Comparison of ENCODE assay signal across 8 cellular contexts in genomic region chr19:1651548-1652394, GRCh38. TPM values are rescaled to one million over a fixed set of nuclear protein-coding genes. Genes with fewer than 3 reads are reported as not detected.
DNase-seq lines count a peak whose midpoint lies in the region; ATAC-seq and TF ChIP-seq lines count a peak whose summit lies in the region.

No MANE protein-coding gene starts in this region.

- H2AFZ ChIP-seq in OCI-LY3 (ENCODE audit: low read depth, low read length) = no peak overlapping the region

- H3K4me3 ChIP-seq in OCI-LY3 (ENCODE audit: low read length) = peak overlapping the region; percentile 83
- peak overlapping the region; percentile 52 to 92 for H3K4me3 ChIP-seq in right atrium auricular region
- peak overlapping the region; percentile 68 to 85 (median 69) for H3K4me3 ChIP-seq in gastrocnemius medialis

- DNase-seq in NCI-H1417 (lab: John Stamatoyannopoulos, UW) (peak; percentile 28 to 78 (median 72)), NCI-H1417 treated with DMSO at 0.1 percent for 48 hours (lab: John Stamatoyannopoulos, UW) (no peak), right atrium auricular region (ENCODE audit: low spot score) (no peak), gastrocnemius medialis (no peak), SIG-M5 treated with dmso at 0.1 percent for 504 hours (lab: John Stamatoyannopoulos, UW; ENCODE audit: unreplicated experiment) (no peak)

- H3K4me1 ChIP-seq in OCI-LY3 (ENCODE audit: low read length) (peaks cover 35% of the 10 kb centered on the region), right atrium auricular region (peaks cover 0 to 20% of the 10 kb centered on the region in 2 donors), gastrocnemius medialis (peaks cover 11% of the 10 kb centered on the region in 2 donors)

- no peaks in the 10 kb centered on the region for H3K9me3 Mint-ChIP-seq in activated naive CD4-positive, alpha-beta T cell treated with anti-CD3 and anti-CD28 coated beads, Interleukin-2, amount 50 U/mL, for 24 hours

- no peaks in the 10 kb centered on the region for H3K36me3 Mint-ChIP-seq in activated naive CD4-positive, alpha-beta T cell treated with anti-CD3 and anti-CD28 coated beads, Interleukin-2, amount 50 U/mL, for 24 hours

- H3K27ac ChIP-seq in OCI-LY3 (ENCODE audit: low read length) (peak overlapping the region; percentile 79), right atrium auricular region (peak overlapping the region; percentile 3 to 75), gastrocnemius medialis (peak overlapping the region; percentile 37 to 69 (median 57))

- H3K79me2 ChIP-seq in OCI-LY3 (ENCODE audit: low read length) = peaks cover 55% of the 10 kb centered on the region

- peak overlapping the region; percentile 82 for H3K4me2 ChIP-seq in OCI-LY3 (ENCODE audit: low read length)

- H3K27me3 ChIP-seq in OCI-LY3 (ENCODE audit: low read depth, low read length) (no peaks in the 10 kb centered on the region), right atrium auricular region (no peaks in the 10 kb centered on the region), gastrocnemius medialis (no peaks in the 10 kb centered on the region)

- no peaks in the 10 kb centered on the region for H3K9me3 ChIP-seq in OCI-LY3 (ENCODE audit: insufficient read depth, low read length)
- no peaks in the 10 kb centered on the region for H3K9me3 ChIP-seq in right atrium auricular region
- no peaks in the 10 kb centered on the region for H3K9me3 ChIP-seq in gastrocnemius medialis

- peak overlapping the region; percentile 90 for H3K9ac ChIP-seq in OCI-LY3 (ENCODE audit: low read length)

- intact Hi-C loops in gastrocnemius medialis (cut with DNase I; ENCODE audit: low total_unique reads) = loop anchor here (1.0 to 5.0 kb wide), 5 partner anchors 46 to 855 kb away; partner anchors contain the start of genes ADAMTSL5, MBD3, PTBP1 and UQCR11

- H3K27me3 Mint-ChIP-seq in activated naive CD4-positive, alpha-beta T cell treated with anti-CD3 and anti-CD28 coated beads, Interleukin-2, amount 50 U/mL, for 24 hours = no peaks in the 10 kb centered on the region

- TF ChIP-seq CTCF in OCI-LY3 (IDR thresholded peaks at IDR 0.05; ENCODE audit: low read depth, low read length) = no peak
- TF ChIP-seq CTCF in right atrium auricular region (IDR thresholded peaks at IDR 0.05) = peak in 1 of 2 donors; percentile 25
- no peak for TF ChIP-seq CTCF in gastrocnemius medialis (IDR thresholded peaks at IDR 0.05 in 4 of 5, conservative IDR thresholded peaks at IDR 0.05 in 1 of 5)

- no peak for TF ChIP-seq POLR2A in gastrocnemius medialis (IDR thresholded peaks at IDR 0.05)

- peaks cover 42% of the 10 kb centered on the region for H4K20me1 ChIP-seq in OCI-LY3 (ENCODE audit: insufficient read depth, low read length)

- H3K36me3 ChIP-seq in OCI-LY3 (replicated peaks; ENCODE audit: low read depth, low read length) = peaks cover 26% of the 10 kb centered on the region
- H3K36me3 ChIP-seq in right atrium auricular region = no peaks in the 10 kb centered on the region
- no peaks in the 10 kb centered on the region for H3K36me3 ChIP-seq in gastrocnemius medialis

- peak overlapping the region; percentile 96 for H3K27ac Mint-ChIP-seq in activated naive CD4-positive, alpha-beta T cell treated with anti-CD3 and anti-CD28 coated beads, Interleukin-2, amount 50 U/mL, for 24 hours

- H3K4me3 Mint-ChIP-seq in activated naive CD4-positive, alpha-beta T cell treated with anti-CD3 and anti-CD28 coated beads, Interleukin-2, amount 50 U/mL, for 24 hours = peak overlapping the region; percentile 93

- ATAC-seq in gastrocnemius medialis (peak in 1 of 2 donors; percentile 19), HG03460 (IDR thresholded peaks at IDR 0.05; ENCODE audit: unreplicated experiment) (no peak)

- in situ Hi-C loops in gastrocnemius medialis (cut with MboI; ENCODE audit: low sequenced_read_pairs in 4 of 4) = loop anchor here in 1 of 4 donors (10.0 kb wide), 1 partner anchor 47 kb away; the partner anchor contains the start of gene UQCR11

- peaks cover 16% of the 10 kb centered on the region for H3K4me1 Mint-ChIP-seq in activated naive CD4-positive, alpha-beta T cell treated with anti-CD3 and anti-CD28 coated beads, Interleukin-2, amount 50 U/mL, for 24 hours

RNA-seq across cellular contexts. Expression of gene TCF3, which starts 0.6 kb away (rescaled TPM):
- total RNA-seq in right atrium auricular region = 10 to 100 TPM; 18.5 to 28.7 TPM
- 10 to 100 TPM; 22.0 to 58.6 (median 42.5) TPM for total RNA-seq in gastrocnemius medialis

RNA-seq across cellular contexts. Expression of gene UQCR11, which starts 46.5 kb away (rescaled TPM):
- total RNA-seq in right atrium auricular region (100 to 1,000 TPM; 172 to 191 TPM), gastrocnemius medialis (100 to 1,000 TPM; 106 to 173 (median 154) TPM)

RNA-seq across cellular contexts. Expression of gene MBD3, which starts 59.1 kb away (rescaled TPM):
- total RNA-seq in right atrium auricular region (10 to 100 TPM; 64.3 to 86.8 TPM), gastrocnemius medialis (100 to 1,000 TPM in 2 of 4 donors, 10 to 100 TPM in 2; 66.9 to 147 (median 118) TPM)

Comparison
In these comparisons a context has a peak if more than half of its experiments do, and no peak if none do; other contexts are left out.
1. DNase-seq: peak in NCI-H1417 (3 of 3); none in NCI-H1417 treated with DMSO at 0.1 percent for 48 hours (single experiment), right atrium auricular region (single experiment), gastrocnemius medialis (0 of 2) and SIG-M5 treated with dmso at 0.1 percent for 504 hours (single experiment).
2. Peak in every context shown above with its lines, with median percentiles within 50 percentile points of each other: H3K27ac ChIP-seq and H3K4me3 ChIP-seq.